Comparison of ENCODE assay signal across 15 cellular contexts in genomic region chr6:63245908-63246307, GRCh38. TPM values are rescaled to one million over a fixed set of nuclear protein-coding genes. Genes with fewer than 3 reads are reported as not detected.
DNase-seq lines count a peak whose midpoint lies in the region; ATAC-seq and TF ChIP-seq lines count a peak whose summit lies in the region.
"Had no signal": no experiment of that assay in that cellular context is flagged by ENCODE, and none has a peak within 500 bp of the region (broad histone marks: within the 10 kb centered on the region; RNA-seq: fewer than 3 reads in every experiment).

No MANE protein-coding gene starts in this region.

- DNase-seq in foreskin keratinocyte (no peak), esophagus muscularis mucosa (ENCODE audit: extremely low spot score) (no peak), ascending aorta (ENCODE audit: low spot score in 2 of 2) (no peak), GM13976 (ENCODE audit: low spot score) (no peak)
- DNase-seq in central memory CD4-positive, alpha-beta T cell = no peak
- DNase-seq: activated CD8-positive, alpha-beta memory T cell treated with anti-CD3 and anti-CD28 coated beads, Interleukin-2, amount 50 U/mL, for 4 hours; anterior cingulate cortex; CD4-positive, CD25-positive, alpha-beta regulatory T cell; effector memory CD8-positive, alpha-beta T cell; head of caudate nucleus; mammary epithelial cell; NCI-H524 treated with DMSO at 0.1 percent for 48 hours had no signal

- H3K9me3 ChIP-seq in esophagus muscularis mucosa = no peaks in the 10 kb centered on the region
- no peaks in the 10 kb centered on the region for H3K9me3 ChIP-seq in ascending aorta

- WGBS in esophagus muscularis mucosa = 69% methylated on average over 1 of the region's 1 CpG

- H3K27me3 ChIP-seq in foreskin keratinocyte (no peaks in the 10 kb centered on the region), esophagus muscularis mucosa (no peaks in the 10 kb centered on the region), ascending aorta (no peaks in the 10 kb centered on the region)

- in situ Hi-C loops in GM13976 (cut with MboI; ENCODE audit: low sequenced_read_pairs, unreplicated experiment) = no loop called here

- H3K36me3 ChIP-seq in esophagus muscularis mucosa = no peaks in the 10 kb centered on the region
- no peaks in the 10 kb centered on the region for H3K36me3 ChIP-seq in ascending aorta

- intact Hi-C loops in esophagus muscularis mucosa (cut with DNase I) (no loop called here), ascending aorta (cut with DNase I) (no loop called here)

- ATAC-seq in GM21723 (IDR thresholded peaks at IDR 0.05; ENCODE audit: unreplicated experiment) (peak; percentile 65), HG03520 (IDR thresholded peaks at IDR 0.05; ENCODE audit: unreplicated experiment) (peak; percentile 69), foreskin keratinocyte (no peak)
- ATAC-seq: effector memory CD8-positive, alpha-beta T cell had no signal

- TF ChIP-seq POLR2A in esophagus muscularis mucosa (IDR thresholded peaks at IDR 0.05; ENCODE audit: low read depth) = no peak

- TF ChIP-seq CTCF in GM12872 (IDR thresholded peaks at IDR 0.05; ENCODE audit: insufficient read depth, low read depth, low read length) = peak; percentile 34; the same call in 2 of the 3 replicates
- peak; percentile 13 for TF ChIP-seq CTCF in foreskin keratinocyte (conservative IDR thresholded peaks at IDR 0.05)
- TF ChIP-seq CTCF in esophagus muscularis mucosa (IDR thresholded peaks at IDR 0.05) = no peak
- no peak for TF ChIP-seq CTCF in ascending aorta (IDR thresholded peaks at IDR 0.05)
- TF ChIP-seq CTCF in GM13976 (IDR thresholded peaks at IDR 0.05; ENCODE audit: borderline replicate concordance, control extremely low read depth, extremely low read depth, insufficient read depth, missing control alignments) = no peak

- H3K4me1 ChIP-seq in foreskin keratinocyte (no peaks in the 10 kb centered on the region), esophagus muscularis mucosa (no peaks in the 10 kb centered on the region), ascending aorta (no peaks in the 10 kb centered on the region)

- no peak overlapping the region for H3K27ac ChIP-seq in foreskin keratinocyte
- H3K27ac ChIP-seq in esophagus muscularis mucosa (replicated peaks in 1 of 4) = no peak overlapping the region
- H3K27ac ChIP-seq in ascending aorta = no peak overlapping the region

- no peak for TF ChIP-seq EP300 in esophagus muscularis mucosa (IDR thresholded peaks at IDR 0.05)

- no peak overlapping the region for H3K4me3 ChIP-seq in esophagus muscularis mucosa
- no peak overlapping the region for H3K4me3 ChIP-seq in ascending aorta

RNA-seq across cellular contexts. Expression of gene FKBP1C, which starts 34.6 kb away (rescaled TPM):
- total RNA-seq in foreskin keratinocyte (0.46 and 3.1 TPM in 2 replicates), esophagus muscularis mucosa (under 1 TPM in 3 of 4 donors, not detected in 1; 0.17 to 0.34 (median 0.32) TPM), ascending aorta (not detected)
- polyA plus RNA-seq in foreskin keratinocyte = 0.85 and 3.3 TPM in 2 replicates

Comparison
In these comparisons a context has a peak if more than half of its experiments do, and no peak if none do; other contexts are left out.
1. CTCF ChIP-seq: peak in GM12872 (single experiment) and foreskin keratinocyte (single experiment); none in esophagus muscularis mucosa (0 of 3), ascending aorta (0 of 3) and GM13976 (single experiment).